21 cellular contexts compared by ENCODE assay signal in the genomic region with DNA sequence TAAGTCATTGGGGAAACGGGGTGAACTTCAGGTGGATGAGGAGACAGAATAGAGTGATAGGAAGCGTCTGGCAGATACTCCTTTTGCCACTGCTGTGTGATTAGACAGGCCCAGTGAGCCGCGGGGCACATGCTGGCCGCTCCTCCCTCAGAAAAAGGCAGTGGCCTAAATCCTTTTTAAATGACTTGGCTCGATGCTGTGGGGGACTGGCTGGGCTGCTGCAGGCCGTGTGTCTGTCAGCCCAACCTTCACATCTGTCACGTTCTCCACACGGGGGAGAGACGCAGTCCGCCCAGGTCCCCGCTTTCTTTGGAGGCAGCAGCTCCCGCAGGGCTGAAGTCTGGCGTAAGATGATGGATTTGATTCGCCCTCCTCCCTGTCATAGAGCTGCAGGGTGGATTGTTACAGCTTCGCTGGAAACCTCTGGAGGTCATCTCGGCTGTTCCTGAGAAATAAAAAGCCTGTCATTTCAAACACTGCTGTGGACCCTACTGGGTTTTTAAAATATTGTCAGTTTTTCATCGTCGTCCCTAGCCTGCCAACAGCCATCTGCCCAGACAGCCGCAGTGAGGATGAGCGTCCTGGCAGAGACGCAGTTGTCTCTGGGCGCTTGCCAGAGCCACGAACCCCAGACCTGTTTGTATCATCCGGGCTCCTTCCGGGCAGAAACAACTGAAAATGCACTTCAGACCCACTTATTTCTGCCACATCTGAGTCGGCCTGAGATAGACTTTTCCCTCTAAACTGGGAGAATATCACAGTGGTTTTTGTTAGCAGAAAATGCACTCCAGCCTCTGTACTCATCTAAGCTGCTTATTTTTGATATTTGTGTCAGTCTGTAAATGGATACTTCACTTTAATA. TPM values are rescaled to one million over a fixed set of nuclear protein-coding genes. Genes with fewer than 3 reads are reported as not detected.
DNase-seq lines count a peak whose midpoint lies in the region; ATAC-seq and TF ChIP-seq lines count a peak whose summit lies in the region.
"Had no signal": no experiment of that assay in that cellular context is flagged by ENCODE, and none has a peak within 500 bp of the region (broad histone marks: within the 10 kb centered on the region; RNA-seq: fewer than 3 reads in every experiment).

No MANE protein-coding gene starts in this region.

- no peak for ATAC-seq in activated T-cell treated with anti-CD3 and anti-CD28 coated beads, Interleukin-2, amount 50 U/mL, for 4 hours
- no peak for ATAC-seq in HG03354 (IDR thresholded peaks at IDR 0.05; ENCODE audit: poor library complexity, severe bottlenecking, unreplicated experiment)
- ATAC-seq: left lobe of liver; natural killer cell treated with Interleukin-12 subunit alpha and Interleukin-12 subunit beta and Interleukin-15 and Interleukin-18, amount 100 ng/mL, for 72 hours had no signal

- H3K4me1 ChIP-seq in endodermal cell (ENCODE audit: control insufficient read depth, insufficient read depth, low read length) = no peaks in the 10 kb centered on the region

- H3K4me3 ChIP-seq in endodermal cell (ENCODE audit: low read length) = no peak overlapping the region
- H3K4me3 ChIP-seq in neural cell (ENCODE audit: low read length) = peak overlapping the region; percentile 26
- H3K4me3 ChIP-seq: heart right ventricle had no signal

- H3K9me2 ChIP-seq in neural cell (ENCODE audit: insufficient read depth, low read length) = no peaks in the 10 kb centered on the region

- H4K20me1 ChIP-seq in neural cell (ENCODE audit: insufficient read depth) = no peaks in the 10 kb centered on the region

- H2AFZ ChIP-seq in neural cell (ENCODE audit: low read depth, low read length) = no peak overlapping the region

- no peak overlapping the region for H3K4me2 ChIP-seq in neural cell (ENCODE audit: low read length)

- no peak overlapping the region for H3K27ac Mint-ChIP-seq in endodermal cell
- H3K27ac Mint-ChIP-seq: activated naive CD8-positive, alpha-beta T cell treated with anti-CD3 and anti-CD28 coated beads for 36 hours; T-helper 1 cell treated with Interleukin-12 subunit alpha and Interleukin-12 subunit beta and Interleukin-4 antibody, amounts not matched to agents 30 μg/mL and 1 μg/mL, for 36 hours had no signal

- no peaks in the 10 kb centered on the region for H3F3A ChIP-seq in neural cell (ENCODE audit: insufficient read depth, low read length, poor library complexity, severe bottlenecking)

- H3K79me2 ChIP-seq in neural cell (replicated peaks; ENCODE audit: insufficient read depth, low read length) = no peaks in the 10 kb centered on the region

- TF ChIP-seq CTCF in RWPE1 (conservative IDR thresholded peaks at IDR 0.05; ENCODE audit: low read depth) = no peak
- TF ChIP-seq CTCF in endodermal cell (conservative IDR thresholded peaks at IDR 0.05) = no peak
- no peak for TF ChIP-seq CTCF in neural cell (IDR thresholded peaks at IDR 0.05; ENCODE audit: poor library complexity, severe bottlenecking)

- H3K4me3 Mint-ChIP-seq in endodermal cell = no peak overlapping the region
- H3K4me3 Mint-ChIP-seq in activated T-cell treated with anti-CD3 and anti-CD28 coated beads, Interleukin-2, amount 50 U/mL, for 4 hours = no peak overlapping the region
- H3K4me3 Mint-ChIP-seq: activated naive CD8-positive, alpha-beta T cell treated with anti-CD3 and anti-CD28 coated beads for 36 hours; natural killer cell treated with Interleukin-12 subunit alpha and Interleukin-12 subunit beta and Interleukin-15 and Interleukin-18, amount 100 ng/mL, for 72 hours; T-helper 1 cell treated with Interleukin-12 subunit alpha and Interleukin-12 subunit beta and Interleukin-4 antibody, amounts not matched to agents 30 μg/mL and 1 μg/mL, for 36 hours had no signal

- H3K9ac ChIP-seq in endodermal cell (ENCODE audit: extremely low read depth, low read length, poor library complexity, severe bottlenecking) (no peak overlapping the region), neural cell (ENCODE audit: low read length) (peak overlapping the region; percentile 16)

- DNase-seq in D341Med (ENCODE audit: low spot score) = peak; percentile 85
- DNase-seq in RWPE1 (ENCODE audit: low spot score) = no peak
- DNase-seq in endodermal cell = peak; percentile 47
- no peak for DNase-seq in COR-L47 (lab: John Stamatoyannopoulos, UW)
- no peak for DNase-seq in activated T-cell treated with anti-CD3 and anti-CD28 coated beads, Interleukin-2, amount 50 U/mL, for 4 hours
- no peak for DNase-seq in germinal center (ENCODE audit: low spot score)
- DNase-seq: activated naive CD8-positive, alpha-beta T cell treated with anti-CD3 and anti-CD28 coated beads for 36 hours; activated T-cell treated with anti-CD3 and anti-CD28 coated beads, Interleukin-2, amount 50 U/mL, for 1 hour; erythroblast; heart right ventricle; KBM-7; NCI-H1105; NCI-H526 treated with DMSO at 0.1 percent for 48 hours; stimulated activated naive CD4-positive, alpha-beta T cell had no signal

- H3K36me3 ChIP-seq in endodermal cell (ENCODE audit: control insufficient read depth, insufficient read depth, low read length) = peaks cover 34% of the 10 kb centered on the region
- no peaks in the 10 kb centered on the region for H3K36me3 ChIP-seq in neural cell (ENCODE audit: insufficient read depth, low read length)

- POLR2A ChIA-PET in RWPE1 (lab: Yijun Ruan, JAX; ENCODE audit: low non-redundant PET) = no interaction called here

- CTCF ChIA-PET in RWPE1 (lab: Yijun Ruan, JAX) = no interaction called here

- peaks cover 10% of the 10 kb centered on the region for H3K27me3 Mint-ChIP-seq in endodermal cell (ENCODE audit: insufficient read depth)
- peaks cover 5% of the 10 kb centered on the region for H3K27me3 Mint-ChIP-seq in activated T-cell treated with anti-CD3 and anti-CD28 coated beads, Interleukin-2, amount 50 U/mL, for 4 hours (ENCODE audit: low read depth)

- H3K4me1 Mint-ChIP-seq in endodermal cell = no peaks in the 10 kb centered on the region
- peaks cover 8% of the 10 kb centered on the region for H3K4me1 Mint-ChIP-seq in activated T-cell treated with anti-CD3 and anti-CD28 coated beads, Interleukin-2, amount 50 U/mL, for 4 hours (ENCODE audit: low read depth)

- H3K9me3 ChIP-seq in endodermal cell (ENCODE audit: control insufficient read depth, low read length) = no peaks in the 10 kb centered on the region
- no peaks in the 10 kb centered on the region for H3K9me3 ChIP-seq in neural cell (ENCODE audit: low read length)
- H3K9me3 ChIP-seq: heart right ventricle had no signal

- H3K27ac ChIP-seq in RWPE1 (peak overlapping the region; percentile 44), endodermal cell (ENCODE audit: low read depth, low read length) (peak overlapping the region; percentile 26), neural cell (ENCODE audit: low read length) (peak overlapping the region; percentile 8)

- H3K36me3 Mint-ChIP-seq in endodermal cell (ENCODE audit: low read depth) = peaks cover 31% of the 10 kb centered on the region
- no peaks in the 10 kb centered on the region for H3K36me3 Mint-ChIP-seq in activated T-cell treated with anti-CD3 and anti-CD28 coated beads, Interleukin-2, amount 50 U/mL, for 4 hours (ENCODE audit: insufficient read depth)
- H3K36me3 Mint-ChIP-seq: natural killer cell treated with Interleukin-12 subunit alpha and Interleukin-12 subunit beta and Interleukin-15 and Interleukin-18, amount 100 ng/mL, for 72 hours had no signal

- TF ChIP-seq RAD21 in neural cell (conservative IDR thresholded peaks at IDR 0.05) = no peak

- H3K27me3 ChIP-seq in endodermal cell (ENCODE audit: control insufficient read depth, insufficient read depth, low read length, poor library complexity, severe bottlenecking) (no peaks in the 10 kb centered on the region), neural cell (ENCODE audit: insufficient read depth, low read depth, low read length) (no peaks in the 10 kb centered on the region)

- TF ChIP-seq EP300 in neural cell (conservative IDR thresholded peaks at IDR 0.05; ENCODE audit: poor library complexity, severe bottlenecking) = no peak

- no peaks in the 10 kb centered on the region for H3K9me3 Mint-ChIP-seq in endodermal cell
- no peaks in the 10 kb centered on the region for H3K9me3 Mint-ChIP-seq in activated T-cell treated with anti-CD3 and anti-CD28 coated beads, Interleukin-2, amount 50 U/mL, for 4 hours
- H3K9me3 Mint-ChIP-seq: activated naive CD8-positive, alpha-beta T cell treated with anti-CD3 and anti-CD28 coated beads for 36 hours; natural killer cell treated with Interleukin-12 subunit alpha and Interleukin-12 subunit beta and Interleukin-15 and Interleukin-18, amount 100 ng/mL, for 72 hours; T-helper 1 cell treated with Interleukin-12 subunit alpha and Interleukin-12 subunit beta and Interleukin-4 antibody, amounts not matched to agents 30 μg/mL and 1 μg/mL, for 36 hours had no signal

- 84 to 94% methylated on average over 27 of the region's 27 CpGs for WGBS in endodermal cell (ENCODE audit: insufficient coverage in 1 of 2, insufficient read length in 1 of 2), 2 experiments

RNA-seq across cellular contexts. Expression of gene TMEM235, which starts 7.0 kb away (rescaled TPM):
- under 1 TPM in 1 of 2 donors, not detected in 1; 0.33 TPM for total RNA-seq in endodermal cell
- not detected for polyA plus RNA-seq in endodermal cell (2013, experiment 1 of 2)
- 0.33 TPM for polyA plus RNA-seq in endodermal cell (2013, experiment 2 of 2)
- polyA plus RNA-seq in neural cell = not detected in 2 replicates
- not detected in 2 replicates for polyA minus RNA-seq in neural cell
- total RNA-seq in activated T-cell treated with anti-CD3 and anti-CD28 coated beads, Interleukin-2, amount 50 U/mL, for 4 hours = not detected
- total RNA-seq: activated naive CD8-positive, alpha-beta T cell treated with anti-CD3 and anti-CD28 coated beads for 36 hours; chondrocyte; H4; heart right ventricle; left lobe of liver; natural killer cell treated with Interleukin-12 subunit alpha and Interleukin-12 subunit beta and Interleukin-15 and Interleukin-18, amount 100 ng/mL, for 72 hours had no signal
- polyA plus RNA-seq: heart right ventricle had no signal

RNA-seq across cellular contexts. Expression of gene BIRC5, which starts 10.4 kb away (rescaled TPM):
- 10 to 100 TPM; 59.7 to 89.6 TPM for total RNA-seq in endodermal cell
- polyA plus RNA-seq in endodermal cell (2013, experiment 1 of 2) = 113 TPM
- polyA plus RNA-seq in endodermal cell (2013, experiment 2 of 2) = 112 TPM
- polyA plus RNA-seq in neural cell = 1.4 and 2.3 TPM in 2 replicates
- polyA minus RNA-seq in neural cell = 1.4 and 3.2 TPM in 2 replicates
- 1 to 10 TPM; 5.4 to 10.0 (median 8.5) TPM for total RNA-seq in activated T-cell treated with anti-CD3 and anti-CD28 coated beads, Interleukin-2, amount 50 U/mL, for 4 hours

RNA-seq across cellular contexts. Expression of gene AFMID, which starts 37.3 kb away (rescaled TPM):
- 10 to 100 TPM; 46.5 to 52.4 TPM for total RNA-seq in endodermal cell
- polyA plus RNA-seq in endodermal cell (2013, experiment 1 of 2) = 52.0 TPM
- 48.2 TPM for polyA plus RNA-seq in endodermal cell (2013, experiment 2 of 2)
- polyA plus RNA-seq in neural cell = 15.8 and 27.1 TPM in 2 replicates
- 7.5 and 16.1 TPM in 2 replicates for polyA minus RNA-seq in neural cell
- 10 to 100 TPM; 15.8 to 16.9 (median 16.1) TPM for total RNA-seq in activated T-cell treated with anti-CD3 and anti-CD28 coated beads, Interleukin-2, amount 50 U/mL, for 4 hours

RNA-seq across cellular contexts. Expression of gene TK1, which starts 37.6 kb away (rescaled TPM):
- 10 to 100 TPM; 81.0 to 97.4 TPM for total RNA-seq in endodermal cell
- 44.3 TPM for polyA plus RNA-seq in endodermal cell (2013, experiment 1 of 2)
- polyA plus RNA-seq in endodermal cell (2013, experiment 2 of 2) = 48.8 TPM
- 1.1 TPM in 1 of 2 replicates, not detected in the other for polyA plus RNA-seq in neural cell
- polyA minus RNA-seq in neural cell = 0.49 TPM in 1 of 2 replicates, not detected in the other
- 10 to 100 TPM; 23.0 to 30.3 (median 26.8) TPM for total RNA-seq in activated T-cell treated with anti-CD3 and anti-CD28 coated beads, Interleukin-2, amount 50 U/mL, for 4 hours

RNA-seq across cellular contexts. Expression of gene SYNGR2, which starts 56.1 kb away (rescaled TPM):
- 10 to 100 TPM; 39.2 to 39.6 TPM for total RNA-seq in endodermal cell
- 21.7 TPM for polyA plus RNA-seq in endodermal cell (2013, experiment 1 of 2)
- 16.9 TPM for polyA plus RNA-seq in endodermal cell (2013, experiment 2 of 2)
- polyA plus RNA-seq in neural cell = 2.7 and 3.9 TPM in 2 replicates
- 3.2 and 4.4 TPM in 2 replicates for polyA minus RNA-seq in neural cell
- 100 to 1,000 TPM; 192 to 224 (median 196) TPM for total RNA-seq in activated T-cell treated with anti-CD3 and anti-CD28 coated beads, Interleukin-2, amount 50 U/mL, for 4 hours

Comparison
In these comparisons a context has a peak if more than half of its experiments do, and no peak if none do; other contexts are left out.
1. DNase-seq: peak in D341Med (single experiment) and endodermal cell (single experiment); none in RWPE1 (single experiment), COR-L47 (single experiment), activated T-cell treated with anti-CD3 and anti-CD28 coated beads, Interleukin-2, amount 50 U/mL, for 4 hours (single experiment) and germinal center (single experiment).
2. RNA of gene BIRC5, which starts 10.4 kb away (total RNA-seq): 59.7 to 89.6 TPM in endodermal cell; 5.4 to 10.0 TPM in activated T-cell treated with anti-CD3 and anti-CD28 coated beads, Interleukin-2, amount 50 U/mL, for 4 hours; every median in the first group is over 4 times any median in the second.
3. Peak in every context shown above with its lines, with median percentiles within 50 percentile points of each other: H3K27ac ChIP-seq.